In the genomic region with DNA sequence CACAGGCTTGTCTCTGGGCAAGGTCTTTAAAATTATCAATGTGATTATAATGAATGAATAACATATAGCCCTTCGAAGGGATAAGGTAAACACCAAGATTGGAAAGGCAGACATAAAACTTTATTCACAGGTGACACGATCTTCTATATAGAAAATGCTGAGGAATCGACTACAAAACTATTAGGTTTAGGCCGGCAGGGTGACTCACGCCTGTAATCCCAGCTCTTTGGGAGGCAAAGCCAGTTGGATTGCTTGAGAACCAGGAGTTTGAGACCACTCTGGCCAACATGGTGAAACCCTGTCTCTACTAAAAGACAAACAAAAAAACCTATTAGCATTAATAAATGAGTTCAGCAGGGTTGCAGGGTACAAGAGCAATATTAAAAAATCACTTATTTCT, we compare ENCODE assay signal across 21 cellular contexts.
DNase-seq lines count a peak whose midpoint lies in the region; ATAC-seq, FAIRE-seq and TF ChIP-seq lines count a peak whose summit lies in the region.
"Had no signal": no experiment of that assay in that cellular context is flagged by ENCODE, and none has a peak within 500 bp of the region (broad histone marks: within the 10 kb centered on the region; RNA-seq: fewer than 3 reads in every experiment).

No MANE protein-coding gene starts in this region.

- H3K9me2 ChIP-seq in hepatocyte (replicated peaks; ENCODE audit: insufficient read depth) = no peaks in the 10 kb centered on the region

- no peak for DNase-seq in GM12892 (ENCODE audit: insufficient read length)
- DNase-seq in WTC11 (ENCODE audit: low spot score) = no peak
- no peak for DNase-seq in hepatocyte (ENCODE audit: low spot score)
- DNase-seq in brain microvascular endothelial cell = no peak
- DNase-seq in CD4-positive, alpha-beta memory T cell = no peak
- DNase-seq: C1 segment of cervical spinal cord; Caco-2; CD8-positive, alpha-beta T cell; DMS79 treated with DMSO at 0.1 percent for 48 hours; GM23248; H9; HFFc6; NCI-H1048; NCI-H187; NCI-H524 treated with DMSO at 0.1 percent for 48 hours; NCI-H82; Peyer's patch; SHP77 treated with DMSO at 0.1 percent for 48 hours had no signal

- POLR2A ChIA-PET in WTC11 (lab: Charles Lee) = no interaction called here
- POLR2A ChIA-PET in CD4-positive, alpha-beta memory T cell (lab: Charles Lee; ENCODE audit: partially characterized antibody) = no interaction called here

- ATAC-seq in WTC11 = no peak
- no peak for ATAC-seq in HG03457 (IDR thresholded peaks at IDR 0.05; ENCODE audit: unreplicated experiment)
- ATAC-seq: CD8-positive, alpha-beta T cell had no signal

- intact Hi-C loops in CD4-positive, alpha-beta memory T cell (cut with micrococcal nuclease) = no loop called here

- no peaks in the 10 kb centered on the region for H3K9me3 ChIP-seq in hepatocyte (ENCODE audit: low read depth)
- H3K9me3 ChIP-seq in CD4-positive, alpha-beta memory T cell (ENCODE audit: control insufficient read depth in 1 of 2, low read length in 2 of 2) = no peaks in the 10 kb centered on the region
- H3K9me3 ChIP-seq: Caco-2, Peyer's patch had no signal

- peaks cover 3% of the 10 kb centered on the region; the same call in 1 of the 2 replicates for H3K9me3 Mint-ChIP-seq in WTC11
- peaks cover 0 to 6% (median 1%) of the 10 kb centered on the region in 8 donors for H3K9me3 Mint-ChIP-seq in CD4-positive, alpha-beta memory T cell
- H3K9me3 Mint-ChIP-seq: CD8-positive, alpha-beta T cell; HFFc6 had no signal

- H3K36me3 Mint-ChIP-seq in WTC11 = no peaks in the 10 kb centered on the region
- H3K36me3 Mint-ChIP-seq in CD4-positive, alpha-beta memory T cell = no peaks in the 10 kb centered on the region

- H3K79me2 ChIP-seq in hepatocyte = no peaks in the 10 kb centered on the region

- no peak overlapping the region for H3K4me2 ChIP-seq in hepatocyte

- TF ChIP-seq CTCF in 22Rv1 (IDR thresholded peaks at IDR 0.05) = no peak
- no peak for TF ChIP-seq CTCF in WTC11 (IDR thresholded peaks at IDR 0.05)
- no peak for TF ChIP-seq CTCF in hepatocyte (IDR thresholded peaks at IDR 0.05; ENCODE audit: poor library complexity)
- no peak for TF ChIP-seq CTCF in brain microvascular endothelial cell (IDR thresholded peaks at IDR 0.05; ENCODE audit: low read depth, low read length, missing control alignments)

- H3K4me3 Mint-ChIP-seq in WTC11 = no peak overlapping the region
- no peak overlapping the region for H3K4me3 Mint-ChIP-seq in CD4-positive, alpha-beta memory T cell
- H3K4me3 Mint-ChIP-seq: CD8-positive, alpha-beta T cell; H9; HFFc6 had no signal

- H3K4me3 ChIP-seq in hepatocyte (no peak overlapping the region), brain microvascular endothelial cell (ENCODE audit: low read depth, low read length) (no peak overlapping the region)
- no peak overlapping the region for H3K4me3 ChIP-seq in CD4-positive, alpha-beta memory T cell (ENCODE audit: low read length in 2 of 2)
- H3K4me3 ChIP-seq: GM23248, Peyer's patch had no signal

- H3K27ac Mint-ChIP-seq in WTC11 = peak overlapping the region; percentile 91; the same call in 1 of the 2 replicates
- H3K27ac Mint-ChIP-seq in CD4-positive, alpha-beta memory T cell = no peak overlapping the region
- H3K27ac Mint-ChIP-seq: CD8-positive, alpha-beta T cell; HFFc6 had no signal

- peaks cover 3% of the 10 kb centered on the region for H3K4me1 ChIP-seq in hepatocyte (ENCODE audit: insufficient read depth)
- peaks cover 7% of the 10 kb centered on the region for H3K4me1 ChIP-seq in CD4-positive, alpha-beta memory T cell (ENCODE audit: insufficient read depth, low read length)
- H3K4me1 ChIP-seq: Caco-2, Peyer's patch had no signal

- CTCF ChIA-PET in WTC11 (lab: Charles Lee) = no interaction called here
- CTCF ChIA-PET in CD4-positive, alpha-beta memory T cell (lab: Charles Lee; ENCODE audit: partially characterized antibody) = no interaction called here

- no peaks in the 10 kb centered on the region for H4K20me1 ChIP-seq in hepatocyte (ENCODE audit: insufficient read depth, poor library complexity, severe bottlenecking)

- H3K27ac ChIP-seq in 22Rv1 = peak overlapping the region; percentile 43
- peak overlapping the region; percentile 28 for H3K27ac ChIP-seq in hepatocyte
- H3K27ac ChIP-seq in brain microvascular endothelial cell = no peak overlapping the region
- no peak overlapping the region for H3K27ac ChIP-seq in CD4-positive, alpha-beta memory T cell (ENCODE audit: low read depth, low read length)
- H3K27ac ChIP-seq: GM23248, Peyer's patch had no signal

- H3K36me3 ChIP-seq in hepatocyte (replicated peaks; ENCODE audit: insufficient read depth, low read depth) = no peaks in the 10 kb centered on the region
- no peaks in the 10 kb centered on the region for H3K36me3 ChIP-seq in brain microvascular endothelial cell (replicated peaks)
- no peaks in the 10 kb centered on the region for H3K36me3 ChIP-seq in CD4-positive, alpha-beta memory T cell (ENCODE audit: insufficient read depth, low read length)
- H3K36me3 ChIP-seq: Peyer's patch had no signal

- in situ Hi-C loops in brain microvascular endothelial cell (cut with HindIII; ENCODE audit: low pct_ligation_motif_present, low sequenced_read_pairs) = no loop called here

- H3K27me3 ChIP-seq in hepatocyte (no peaks in the 10 kb centered on the region), brain microvascular endothelial cell (replicated peaks) (no peaks in the 10 kb centered on the region)
- H3K27me3 ChIP-seq in CD4-positive, alpha-beta memory T cell (ENCODE audit: insufficient read depth, low read length) = no peaks in the 10 kb centered on the region
- H3K27me3 ChIP-seq: Peyer's patch had no signal

- H3K4me1 Mint-ChIP-seq in WTC11 = peaks cover 22% of the 10 kb centered on the region
- peaks cover 4 to 21% (median 11%) of the 10 kb centered on the region in 4 donors for H3K4me1 Mint-ChIP-seq in CD4-positive, alpha-beta memory T cell

- TF ChIP-seq POLR2A in GM12892 (IDR thresholded peaks at IDR 0.05; ENCODE audit: low read depth, low read length) = no peak

- H3K27me3 Mint-ChIP-seq in WTC11 (ENCODE audit: low read depth) = no peaks in the 10 kb centered on the region
- H3K27me3 Mint-ChIP-seq in CD4-positive, alpha-beta memory T cell = no peaks in the 10 kb centered on the region

- no peak overlapping the region for H2AFZ ChIP-seq in hepatocyte
- H2AFZ ChIP-seq: GM23248 had no signal

- FAIRE-seq in GM12892 (lab: Jason Lieb, UNC) = peak; percentile 9
- FAIRE-seq: GM18507 had no signal

- WGBS in hepatocyte (ENCODE audit: low lambda C conversion rate, missing lambda C conversion rate) = 66% methylated on average over 5 of the region's 5 CpGs

TF ChIP-seq in WTC11, 78 proteins besides CTCF, POLR2A, EP300 and RAD21:
- TF ChIP-seq FOXP1 (CRISPR knock-in tag; IDR thresholded peaks at IDR 0.05; ENCODE audit: borderline replicate concordance) = no peak
- TF ChIP-seq IRF1 (CRISPR knock-in tag; IDR thresholded peaks at IDR 0.05) = no peak
- TF ChIP-seq, protein P1, sequence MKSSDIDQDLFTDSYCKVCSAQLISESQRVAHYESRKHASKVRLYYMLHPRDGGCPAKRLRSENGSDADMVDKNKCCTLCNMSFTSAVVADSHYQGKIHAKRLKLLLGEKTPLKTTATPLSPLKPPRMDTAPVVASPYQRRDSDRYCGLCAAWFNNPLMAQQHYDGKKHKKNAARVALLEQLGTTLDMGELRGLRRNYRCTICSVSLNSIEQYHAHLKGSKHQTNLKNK (CRISPR knock-in tag; IDR thresholded peaks at IDR 0.05) = no peak
- no peak for TF ChIP-seq ZNF512 (CRISPR knock-in tag; IDR thresholded peaks at IDR 0.05; ENCODE audit: borderline replicate concordance)
- TF ChIP-seq ATF3 (CRISPR knock-in tag; conservative IDR thresholded peaks at IDR 0.05) = no peak
- TF ChIP-seq SP1 (CRISPR knock-in tag; conservative IDR thresholded peaks at IDR 0.05) = no peak
- no peak for TF ChIP-seq CREM (CRISPR knock-in tag; IDR thresholded peaks at IDR 0.05)

Comparison
In these comparisons a context has a peak if more than half of its experiments do, and no peak if none do; other contexts are left out.
1. H3K27ac ChIP-seq: peak in 22Rv1 (single experiment) and hepatocyte (single experiment); none in brain microvascular endothelial cell (single experiment) and CD4-positive, alpha-beta memory T cell (single experiment).